In the genomic region with DNA sequence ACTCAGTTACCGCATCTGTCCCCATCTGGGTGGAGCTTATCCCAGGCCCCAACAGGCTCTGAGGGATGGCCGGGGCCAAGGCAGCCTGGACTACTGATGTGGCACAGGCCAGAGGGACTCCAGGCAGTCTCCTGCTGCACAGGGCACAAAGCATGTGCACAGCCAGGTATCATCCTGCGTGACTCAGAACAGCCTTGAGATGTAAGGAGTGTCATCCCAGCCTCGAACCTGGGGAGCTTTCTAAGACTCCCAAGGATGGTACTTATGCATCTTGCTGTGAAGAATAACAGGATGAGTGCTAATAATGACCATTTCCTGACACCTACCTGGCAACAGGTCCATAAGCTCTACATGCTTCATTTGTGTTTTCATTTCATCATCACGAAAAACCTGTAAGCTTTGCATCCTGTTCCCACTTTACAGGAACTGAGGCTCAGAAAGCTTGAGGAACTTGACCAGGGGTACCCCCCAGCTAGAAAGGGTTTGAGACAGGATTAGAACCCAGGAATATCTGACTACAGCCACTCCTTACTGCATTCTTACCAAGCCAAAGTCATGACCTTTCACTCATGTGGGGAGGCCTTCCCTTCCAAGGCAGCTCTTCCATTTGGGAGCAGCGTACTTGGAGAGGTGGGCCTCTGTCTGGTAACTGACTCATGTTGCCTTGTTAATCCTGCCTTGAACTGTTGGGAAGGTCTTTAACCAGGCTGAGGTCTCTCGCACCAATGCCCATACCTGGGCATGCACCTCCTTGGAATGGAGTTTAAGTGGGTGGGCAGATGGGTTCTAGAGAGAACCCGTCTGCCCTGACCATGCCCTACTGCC, we compare ENCODE assay signal across 7 cellular contexts. TPM values are rescaled to one million over a fixed set of nuclear protein-coding genes. Genes with fewer than 3 reads are reported as not detected.
DNase-seq lines count a peak whose midpoint lies in the region; ATAC-seq and TF ChIP-seq lines count a peak whose summit lies in the region.

No MANE protein-coding gene starts in this region.

- POLR2A ChIA-PET in Panc1 (lab: Charles Lee): interaction anchor here (0.7 kb wide), 1 partner anchor 10 kb away, joined by 4 read pairs; no protein-coding TSS in a partner anchor

- no TSS peak for BruUV-seq in Panc1 (replicated peaks; lab: Mats Ljungman, UMichigan)

- CTCF ChIA-PET in Panc1 (lab: Charles Lee): interaction anchor here (0.9 kb wide), 1 partner anchor 49 kb away, joined by 3 read pairs; no protein-coding TSS in a partner anchor

- no peak for DNase-seq in Panc1 (ENCODE audit: low read depth, low spot score)
- no peak for DNase-seq in erythroblast (lab: John Stamatoyannopoulos, UW)
- no peak for DNase-seq in AG08396 (ENCODE audit: low spot score)
- no peak for DNase-seq in NK-92 (lab: John Stamatoyannopoulos, UW; ENCODE audit: unreplicated experiment)

- in situ Hi-C loops in Panc1 (cut with HindIII; ENCODE audit: low pct_unique_long_range_greater_than_20kb, low sequenced_read_pairs): no loop called here

- no peaks in the 10 kb centered on the region for H3K9me3 ChIP-seq in Panc1 (ENCODE audit: control insufficient read depth, insufficient read depth, low read depth, low read length)

- peak overlapping the region; percentile 81 for H3K27ac ChIP-seq in Panc1 (ENCODE audit: low read length)
- H3K27ac ChIP-seq in rectal smooth muscle tissue (ENCODE audit: low read depth, low read length): no peak overlapping the region

- H3K4me3 ChIP-seq in Panc1 (ENCODE audit: low read depth in 2 of 2, low read length in 2 of 2): peak overlapping the region; percentile 56 to 76
- peak overlapping the region; percentile 29 for H3K4me3 ChIP-seq in rectal smooth muscle tissue (ENCODE audit: low read length)

- peak; percentile 7 for ATAC-seq in GM21529 (IDR thresholded peaks at IDR 0.05; ENCODE audit: unreplicated experiment)
- peak; percentile 56 for ATAC-seq in Panc1
- ATAC-seq in GM19328 (IDR thresholded peaks at IDR 0.05; ENCODE audit: unreplicated experiment): no peak

- TF ChIP-seq POLR2A in erythroblast (IDR thresholded peaks at IDR 0.05; ENCODE audit: low read length): peak; percentile 42

- no peak for TF ChIP-seq CTCF in Panc1 (IDR thresholded peaks at IDR 0.05)

- H3K36me3 ChIP-seq in Panc1 (ENCODE audit: control insufficient read depth, insufficient read depth, low read length) (no peaks in the 10 kb centered on the region), rectal smooth muscle tissue (ENCODE audit: control insufficient read depth, insufficient read depth, low read length) (no peaks in the 10 kb centered on the region)

- intact Hi-C loops in Panc1 (cut with micrococcal nuclease; ENCODE audit: unreplicated experiment): no loop called here

- H3K9ac ChIP-seq in rectal smooth muscle tissue (ENCODE audit: low read length): peak overlapping the region; percentile 45

- H3K27me3 ChIP-seq in Panc1 (ENCODE audit: control insufficient read depth, insufficient read depth, low read length): no peaks in the 10 kb centered on the region
- H3K27me3 ChIP-seq in rectal smooth muscle tissue (ENCODE audit: control insufficient read depth, insufficient read depth, low read length): peaks cover 2% of the 10 kb centered on the region

- H3K4me1 ChIP-seq in Panc1 (ENCODE audit: control insufficient read depth, insufficient read depth, low read length) (peaks cover 17% of the 10 kb centered on the region), rectal smooth muscle tissue (ENCODE audit: control insufficient read depth, insufficient read depth, low read length) (no peaks in the 10 kb centered on the region)

RNA-seq across cellular contexts. Expression of a gene that starts 1.9 kb away (rescaled TPM):
- total RNA-seq in Panc1 (2021; ENCODE audit: unreplicated experiment): 35.6 TPM
- 41.6 TPM for polyA plus RNA-seq in Panc1 (2012; ENCODE audit: insufficient read length)

RNA-seq across cellular contexts. Expression of a gene that starts 25.6 kb away (rescaled TPM):
- total RNA-seq in Panc1 (2021; ENCODE audit: unreplicated experiment): 97.1 TPM
- polyA plus RNA-seq in Panc1 (2012; ENCODE audit: insufficient read length): 109 TPM

RNA-seq across cellular contexts. Expression of a gene that starts 35.6 kb away (rescaled TPM):
- 44.9 TPM for total RNA-seq in Panc1 (2021; ENCODE audit: unreplicated experiment)
- polyA plus RNA-seq in Panc1 (2012; ENCODE audit: insufficient read length): 74.8 TPM

RNA-seq across cellular contexts. Expression of a gene that starts 57.2 kb away (rescaled TPM):
- total RNA-seq in Panc1 (2021; ENCODE audit: unreplicated experiment): 48.6 TPM
- 52.3 TPM for polyA plus RNA-seq in Panc1 (2012; ENCODE audit: insufficient read length)
